Comparison of ENCODE assay signal across 23 cellular contexts in genomic region chr4:11741190-11741652, GRCh38.
DNase-seq lines count a peak whose midpoint lies in the region; ATAC-seq and TF ChIP-seq lines count a peak whose summit lies in the region.
"Had no signal": no experiment of that assay in that cellular context is flagged by ENCODE, and none has a peak within 500 bp of the region (broad histone marks: within the 10 kb centered on the region; RNA-seq: fewer than 3 reads in every experiment).

No MANE protein-coding gene starts in this region.

- peaks cover 8% of the 10 kb centered on the region; the same call in 1 of the 2 replicates for H3F3A ChIP-seq in PC-9 (ENCODE audit: insufficient read depth, low read depth)

- peaks cover 13% of the 10 kb centered on the region; the same call in 1 of the 2 replicates for H3K4me1 ChIP-seq in PC-9 (replicated peaks; ENCODE audit: insufficient read depth)
- H3K4me1 ChIP-seq: HAP-1, uterus had no signal

- POLR2A ChIA-PET in PC-9 (lab: Charles Lee; ENCODE audit: unreplicated experiment), result no interaction called here

- H3K9me2 ChIP-seq in PC-9 (ENCODE audit: insufficient read depth), result no peaks in the 10 kb centered on the region

- no peaks in the 10 kb centered on the region for H3K36me3 ChIP-seq in PC-9 (ENCODE audit: low read depth)
- H3K36me3 ChIP-seq: HAP-1, uterus had no signal

- no peak for ATAC-seq in Right ventricle myocardium inferior
- ATAC-seq: A549; activated T-cell treated with anti-CD3 and anti-CD28 coated beads, Interleukin-2, amount 50 U/mL, for 4 hours; stimulated activated memory B cell treated with anti-CD40 and anti-IgM and Interleukin-4, amounts not matched to agents 10 μg/mL and 1 μg/mL and 100 μg/mL, for 72 hours had no signal

- DNase-seq in Caki2 (ENCODE audit: low read depth) (peak; percentile 26), PC-9 (peak in 1 of 2 experiments; percentile 64), epithelial cell of esophagus (ENCODE audit: low read depth) (peak; percentile 46), lung microvascular endothelial cell (ENCODE audit: low read depth in 2 of 2) (peak; percentile 6 to 60), Right ventricle myocardium inferior (ENCODE audit: missing footprints) (no peak), cerebellum (ENCODE audit: low spot score) (no peak), NCI-H2029 (lab: John Stamatoyannopoulos, UW) (no peak), AG08395 (ENCODE audit: low spot score) (no peak)
- DNase-seq: activated CD4-positive, alpha-beta T cell treated with anti-CD3 and anti-CD28 coated beads, Interleukin-2, amount 50 U/mL, for 48 hours; activated naive CD8-positive, alpha-beta T cell treated with anti-CD3 and anti-CD28 coated beads for 36 hours; activated T-cell treated with anti-CD3 and anti-CD28 coated beads, Interleukin-2, amount 50 U/mL, for 4 hours; CD4-positive, CD25-positive, alpha-beta regulatory T cell; central memory CD4-positive, alpha-beta T cell; DND-41; endodermal cell; immature natural killer cell; NCI-H1436 treated with DMSO at 0.1 percent for 48 hours; SW 1271; uterus had no signal

- intact Hi-C loops in PC-9 (cut with micrococcal nuclease; ENCODE audit: unreplicated experiment), result loop anchor here (2.0 kb wide), 1 partner anchor 40 kb away; no protein-coding TSS in a partner anchor
- intact Hi-C loops in Right ventricle myocardium inferior (cut with DNase I), result no loop called here

- no peak overlapping the region for H3K4me3 ChIP-seq in PC-9
- no peak overlapping the region for H3K4me3 ChIP-seq in epithelial cell of esophagus (ENCODE audit: low read length)
- H3K4me3 ChIP-seq: A549, HAP-1, uterus had no signal

- 0 out of 2 replicates have a peak overlapping the region, but pooled peaks have one; percentile 4 for H3K4me2 ChIP-seq in PC-9
- H3K4me2 ChIP-seq: A549 had no signal

- H2AFZ ChIP-seq in PC-9, result no peak overlapping the region

- H3K79me2 ChIP-seq in PC-9 (ENCODE audit: low read depth), result no peaks in the 10 kb centered on the region

- no TSS peak for BruUV-seq in PC-9 (replicated peaks; lab: Mats Ljungman, UMichigan)

- in situ Hi-C loops in Caki2 (cut with HindIII; ENCODE audit: low pct_unique_long_range_greater_than_20kb, low sequenced_read_pairs), result no loop called here

- no peaks in the 10 kb centered on the region for H4K20me1 ChIP-seq in PC-9 (ENCODE audit: insufficient read depth)

- H3K27me3 ChIP-seq in PC-9 (ENCODE audit: insufficient read depth, low read depth), result no peaks in the 10 kb centered on the region
- H3K27me3 ChIP-seq: uterus had no signal

- H3K27ac ChIP-seq in PC-9, result 0 out of 2 replicates have a peak overlapping the region, but pooled peaks have one; percentile 27
- H3K27ac ChIP-seq: A549, RWPE1, uterus had no signal

- H3K9me3 ChIP-seq in PC-9 (ENCODE audit: insufficient read depth, low read depth), result 0 out of 2 replicates have a peak, but pooled peaks cover 2% of the 10 kb centered on the region
- H3K9me3 ChIP-seq: A549, HAP-1, uterus had no signal

- CTCF ChIA-PET in PC-9 (lab: Charles Lee), result interaction anchor here (0.7 kb wide), 1 partner anchor 9 kb away, joined by 5 read pairs; no protein-coding TSS in a partner anchor

- TF ChIP-seq CTCF in PC-9 (conservative IDR thresholded peaks at IDR 0.05) (no peak), epithelial cell of esophagus (IDR thresholded peaks at IDR 0.05; ENCODE audit: insufficient read depth, low read depth, low read length, missing control alignments) (no peak)

Comparison
In these comparisons a context has a peak if more than half of its experiments do, and no peak if none do; other contexts are left out.
1. DNase-seq: peak in Caki2 (single experiment), epithelial cell of esophagus (single experiment) and lung microvascular endothelial cell (2 of 2); none in Right ventricle myocardium inferior (single experiment), cerebellum (single experiment), NCI-H2029 (single experiment) and AG08395 (single experiment).